ENCODE assay signal across 23 cellular contexts in genomic region chr19:49357186-49357585, GRCh38. TPM values are rescaled to one million over a fixed set of nuclear protein-coding genes. Genes with fewer than 3 reads are reported as not detected.
DNase-seq lines count a peak whose midpoint lies in the region; ATAC-seq and TF ChIP-seq lines count a peak whose summit lies in the region.
"Had no signal": no experiment of that assay in that cellular context is flagged by ENCODE, and none has a peak within 500 bp of the region (broad histone marks: within the 10 kb centered on the region; RNA-seq: fewer than 3 reads in every experiment).

No MANE protein-coding gene starts in this region.

- no peak for TF ChIP-seq CTCF in H9 (conservative IDR thresholded peaks at IDR 0.05)
- no peak for TF ChIP-seq CTCF in RWPE1 (conservative IDR thresholded peaks at IDR 0.05; ENCODE audit: low read depth)

- no peak overlapping the region for H3K27ac ChIP-seq in H9 (ENCODE audit: insufficient read length, low read depth, low read length)
- H3K27ac ChIP-seq in RWPE1: peak overlapping the region; percentile 29
- H3K27ac ChIP-seq: brain microvascular endothelial cell, pancreas had no signal

- DNase-seq in H9 (no peak), RWPE1 (ENCODE audit: low spot score) (no peak), memory B cell (ENCODE audit: low spot score in 2 of 2) (peak; percentile 26 to 40), NCI-H1092 (lab: John Stamatoyannopoulos, UW) (no peak), NCI-H2196 treated with DMSO at 0.1 percent for 48 hours (lab: John Stamatoyannopoulos, UW; ENCODE audit: unreplicated experiment) (no peak)
- DNase-seq in stimulated activated naive B cell treated with anti-CD40 and anti-IgM and Interleukin-4, amounts not matched to agents 10 μg/mL and 1 μg/mL and 100 μg/mL, for 72 hours: no peak
- DNase-seq: activated CD8-positive, alpha-beta memory T cell treated with anti-CD3 and anti-CD28 coated beads, Interleukin-2, amount 50 U/mL, for 48 hours; activated naive CD8-positive, alpha-beta T cell treated with anti-CD3 and anti-CD28 coated beads, Interleukin-2, amount 50 U/mL, for 24 hours; brain microvascular endothelial cell; cortex of kidney; hypothalamus; islet precursor cell; NCI-H1436 treated with DMSO at 0.1 percent for 48 hours; NCI-H526 treated with DMSO at 0.1 percent for 48 hours; SIG-M5; stimulated activated naive CD4-positive, alpha-beta T cell treated with Interleukin-2 at 50 U/mL for 16 hours; T-cell; trophoblast cell had no signal

- H2BK12ac ChIP-seq in H9 (ENCODE audit: insufficient read length, low read depth, low read length): no peak overlapping the region

- no peak overlapping the region for H4K8ac ChIP-seq in H9 (replicated peaks; ENCODE audit: insufficient read length, low read depth, low read length)

- no peak overlapping the region for H3K18ac ChIP-seq in H9 (ENCODE audit: insufficient read length, low read depth, low read length)

- ATAC-seq in memory B cell (ENCODE audit: low read depth) (peak; percentile 70), GM18909 (IDR thresholded peaks at IDR 0.05; ENCODE audit: poor library complexity, unreplicated experiment) (no peak)
- ATAC-seq in stimulated activated naive B cell treated with anti-CD40 and anti-IgM and Interleukin-4, amounts not matched to agents 10 μg/mL and 1 μg/mL and 100 μg/mL, for 72 hours (replicated peaks): peak; percentile 53 to 55
- ATAC-seq: activated naive CD8-positive, alpha-beta T cell treated with anti-CD3 and anti-CD28 coated beads, Interleukin-2, amount 50 U/mL, for 24 hours; HCT116; pancreas; T-cell had no signal

- peaks cover 62 to 76% (median 71%) of the 10 kb centered on the region in 3 experiments; a peak in 6 of 7 replicates for H3K36me3 Mint-ChIP-seq in H9 (ENCODE audit: insufficient read depth in 1 of 3, low read depth in 3 of 3)
- peaks cover 4% of the 10 kb centered on the region for H3K36me3 Mint-ChIP-seq in memory B cell
- H3K36me3 Mint-ChIP-seq in stimulated activated naive B cell treated with anti-CD40 and anti-IgM and Interleukin-4, amounts not matched to agents 10 μg/mL and 1 μg/mL and 100 μg/mL, for 72 hours: no peaks in the 10 kb centered on the region
- H3K36me3 Mint-ChIP-seq: T-cell had no signal

- peak overlapping the region in 1 of 3 experiments; percentile 44; a peak in 1 of 7 replicates for H3K27ac Mint-ChIP-seq in H9
- peak overlapping the region; percentile 70 for H3K27ac Mint-ChIP-seq in memory B cell
- H3K27ac Mint-ChIP-seq in stimulated activated naive B cell treated with anti-CD40 and anti-IgM and Interleukin-4, amounts not matched to agents 10 μg/mL and 1 μg/mL and 100 μg/mL, for 72 hours: peak overlapping the region; percentile 87
- H3K27ac Mint-ChIP-seq: activated naive CD8-positive, alpha-beta T cell treated with anti-CD3 and anti-CD28 coated beads, Interleukin-2, amount 50 U/mL, for 24 hours; T-cell had no signal

- H3T11ph ChIP-seq in H9 (ENCODE audit: low read length): no peak overlapping the region

- H2AK5ac ChIP-seq in H9 (ENCODE audit: insufficient read length, low read length): no peak overlapping the region

- H3K4me1 Mint-ChIP-seq in H9 (peaks cover 4 to 27% of the 10 kb centered on the region in 2 experiments), memory B cell (peaks cover 61% of the 10 kb centered on the region)
- H3K4me1 Mint-ChIP-seq in stimulated activated naive B cell treated with anti-CD40 and anti-IgM and Interleukin-4, amounts not matched to agents 10 μg/mL and 1 μg/mL and 100 μg/mL, for 72 hours: peaks cover 28 to 53% of the 10 kb centered on the region in 2 donors

- H3K79me1 ChIP-seq in H9 (ENCODE audit: insufficient read depth, low read depth, low read length, poor library complexity, severe bottlenecking): peaks cover 6% of the 10 kb centered on the region

- H3K27me3 Mint-ChIP-seq in H9 (ENCODE audit: low read depth) (no peaks in the 10 kb centered on the region), memory B cell (peaks cover 2% of the 10 kb centered on the region)
- H3K27me3 Mint-ChIP-seq in stimulated activated naive B cell treated with anti-CD40 and anti-IgM and Interleukin-4, amounts not matched to agents 10 μg/mL and 1 μg/mL and 100 μg/mL, for 72 hours: peaks cover 0 to 4% of the 10 kb centered on the region in 2 donors

- no peak overlapping the region for H3K56ac ChIP-seq in H9 (ENCODE audit: insufficient read length, low read depth, low read length)

- no peaks in the 10 kb centered on the region for H3K23me2 ChIP-seq in H9 (ENCODE audit: insufficient read length, low read depth, low read length, poor library complexity, severe bottlenecking)

- no peak overlapping the region for H2BK20ac ChIP-seq in H9 (ENCODE audit: low read depth, low read length, poor library complexity, severe bottlenecking)

- H2BK5ac ChIP-seq in H9 (ENCODE audit: insufficient read length, low read length): no peak overlapping the region

- no peak overlapping the region for H2AFZ ChIP-seq in H9 (ENCODE audit: low read length)

- no peak overlapping the region for H4K91ac ChIP-seq in H9 (ENCODE audit: insufficient read length, low read depth, low read length)

- WGBS in H9 (ENCODE audit: extremely low coverage, insufficient read length, low lambda C conversion rate): no CpG with 5 or more reads among the region's 9 CpGs

- no peak overlapping the region for H3K4ac ChIP-seq in H9 (ENCODE audit: low read depth, low read length)

- POLR2A ChIA-PET in RWPE1 (lab: Yijun Ruan, JAX; ENCODE audit: low non-redundant PET): no interaction called here

- H3K79me2 ChIP-seq in H9 (ENCODE audit: insufficient read depth, low read length): peaks cover 6% of the 10 kb centered on the region; the same call in 1 of the 2 replicates

- no peak overlapping the region for H2BK15ac ChIP-seq in H9 (ENCODE audit: low read depth, low read length)

- no peaks in the 10 kb centered on the region for H3K27me3 ChIP-seq in H9 (ENCODE audit: insufficient read depth, low read length)
- H3K27me3 ChIP-seq: brain microvascular endothelial cell, pancreas had no signal

- H3K4me1 ChIP-seq in H9 (ENCODE audit: insufficient read depth, low read length): no peaks in the 10 kb centered on the region
- H3K4me1 ChIP-seq: pancreas had no signal

- H3K23ac ChIP-seq in H9 (ENCODE audit: insufficient read length, low read depth, low read length): no peak overlapping the region

- H3K9me3 Mint-ChIP-seq in H9: no peaks in the 10 kb centered on the region
- H3K9me3 Mint-ChIP-seq in memory B cell: no peaks in the 10 kb centered on the region
- no peaks in the 10 kb centered on the region for H3K9me3 Mint-ChIP-seq in stimulated activated naive B cell treated with anti-CD40 and anti-IgM and Interleukin-4, amounts not matched to agents 10 μg/mL and 1 μg/mL and 100 μg/mL, for 72 hours
- H3K9me3 Mint-ChIP-seq: activated naive CD8-positive, alpha-beta T cell treated with anti-CD3 and anti-CD28 coated beads, Interleukin-2, amount 50 U/mL, for 24 hours; T-cell had no signal

- H4K5ac ChIP-seq in H9 (ENCODE audit: insufficient read length, low read depth, low read length): no peak overlapping the region

- CTCF ChIA-PET in RWPE1 (lab: Yijun Ruan, JAX): interaction anchor here (0.6 kb wide), 1 partner anchor 23 kb away, joined by 3 read pairs; no protein-coding TSS in a partner anchor

- no peak overlapping the region for H2BK120ac ChIP-seq in H9 (ENCODE audit: low read depth, low read length, poor library complexity, severe bottlenecking)

- no peaks in the 10 kb centered on the region for H4K20me1 ChIP-seq in H9 (ENCODE audit: control insufficient read depth, insufficient read depth, insufficient read length)

- H3K4me3 Mint-ChIP-seq in H9 (no peak overlapping the region; a peak in 1 of 5 replicates), memory B cell (peak overlapping the region; percentile 82)
- H3K4me3 Mint-ChIP-seq in stimulated activated naive B cell treated with anti-CD40 and anti-IgM and Interleukin-4, amounts not matched to agents 10 μg/mL and 1 μg/mL and 100 μg/mL, for 72 hours: peak overlapping the region; percentile 9 to 29
- H3K4me3 Mint-ChIP-seq: activated naive CD8-positive, alpha-beta T cell treated with anti-CD3 and anti-CD28 coated beads, Interleukin-2, amount 50 U/mL, for 24 hours had no signal

- no peaks in the 10 kb centered on the region for H3K9me3 ChIP-seq in H9 (ENCODE audit: control insufficient read depth, low read depth, low read length)
- H3K9me3 ChIP-seq: pancreas had no signal

- H3K9ac ChIP-seq in H9 (ENCODE audit: extremely low read depth, insufficient read length, low read length): peak overlapping the region; percentile 13

- no peak overlapping the region for H3K4me2 ChIP-seq in H9 (ENCODE audit: insufficient read depth, insufficient read length, low read length)

- H3K14ac ChIP-seq in H9 (ENCODE audit: insufficient read depth, low read length): no peak overlapping the region

RNA-seq across cellular contexts. Expression of gene TEAD2, which starts 5.0 kb away (rescaled TPM):
- 118 and 126 TPM in 2 replicates for total RNA-seq in H9 (2021)

RNA-seq across cellular contexts. Expression of gene DKKL1, which starts 6.5 kb away (rescaled TPM):
- 2.3 and 3.5 TPM in 2 replicates for total RNA-seq in H9 (2021)
- total RNA-seq: fibroblast of villous mesenchyme, T-cell had no signal

RNA-seq across cellular contexts. Expression of gene CD37, which starts 22.0 kb away (rescaled TPM):
- total RNA-seq in H9 (2021): not detected in 2 replicates
- total RNA-seq: fibroblast of villous mesenchyme, myocyte had no signal

RNA-seq across cellular contexts. Expression of gene KASH5, which starts 30.9 kb away (rescaled TPM):
- 0.39 TPM in 1 of 2 replicates, not detected in the other for total RNA-seq in H9 (2021)
- total RNA-seq: fibroblast of villous mesenchyme, myocyte had no signal

RNA-seq across cellular contexts. Expression of gene SLC6A16, which starts 32.2 kb away (rescaled TPM):
- 2.9 and 3.2 TPM in 2 replicates for total RNA-seq in H9 (2021)
- total RNA-seq: fibroblast of villous mesenchyme had no signal

Comparison
In these comparisons a context has a peak if more than half of its experiments do, and no peak if none do; other contexts are left out.
1. DNase-seq: peak in memory B cell (2 of 2); none in H9 (single experiment), RWPE1 (single experiment), stimulated activated naive B cell treated with anti-CD40 and anti-IgM and Interleukin-4, amounts not matched to agents 10 μg/mL and 1 μg/mL and 100 μg/mL, for 72 hours (single experiment), NCI-H1092 (single experiment) and NCI-H2196 treated with DMSO at 0.1 percent for 48 hours (single experiment).
2. H3K4me3 Mint-ChIP-seq: peak in memory B cell (single experiment) and stimulated activated naive B cell treated with anti-CD40 and anti-IgM and Interleukin-4, amounts not matched to agents 10 μg/mL and 1 μg/mL and 100 μg/mL, for 72 hours (2 of 2); none in H9 (0 of 2).